16 cellular contexts compared by ENCODE assay signal in genomic region chr2:215506604-215506990, GRCh38.
DNase-seq lines count a peak whose midpoint lies in the region; ATAC-seq and TF ChIP-seq lines count a peak whose summit lies in the region.
"Had no signal": no experiment of that assay in that cellular context is flagged by ENCODE, and none has a peak within 500 bp of the region (broad histone marks: within the 10 kb centered on the region; RNA-seq: fewer than 3 reads in every experiment).

No MANE protein-coding gene starts in this region.

- H3K9ac ChIP-seq in SK-N-SH = peak overlapping the region; percentile 21; the same call in 1 of the 2 replicates

- H4K20me1 ChIP-seq in SK-N-SH (ENCODE audit: insufficient read depth) = no peaks in the 10 kb centered on the region
- no peaks in the 10 kb centered on the region for H4K20me1 ChIP-seq in osteoblast (ENCODE audit: insufficient read depth, low read length)

- no peak for TF ChIP-seq EP300 in SK-N-SH (IDR thresholded peaks at IDR 0.05; ENCODE audit: borderline replicate concordance in 1 of 2, low read depth in 1 of 2, low read length in 1 of 2)

- H3K9me3 ChIP-seq in SK-N-SH (no peaks in the 10 kb centered on the region), osteoblast (ENCODE audit: low read depth, low read length) (no peaks in the 10 kb centered on the region)

- peaks cover 5% of the 10 kb centered on the region for H3F3A ChIP-seq in SK-N-SH (replicated peaks; ENCODE audit: insufficient read depth)

- H3K27ac ChIP-seq in SK-N-SH (ENCODE audit: low read depth in 2 of 2, low read length in 1 of 2) = no peak overlapping the region
- H3K27ac ChIP-seq in foreskin keratinocyte = no peak overlapping the region
- H3K27ac ChIP-seq in osteoblast (ENCODE audit: low read depth, low read length) = peak overlapping the region; percentile 88
- H3K27ac ChIP-seq: 22Rv1 had no signal

- POLR2A ChIA-PET in SK-N-SH (lab: Yijun Ruan, JAX) = no interaction called here

- H3K4me1 ChIP-seq in SK-N-SH (ENCODE audit: control insufficient read depth in 1 of 2, insufficient read depth in 2 of 2, low read depth in 1 of 2, low read length in 1 of 2) (peaks cover 3 to 30% of the 10 kb centered on the region in 2 experiments; a peak in 3 of 4 replicates), foreskin keratinocyte (peaks cover 5% of the 10 kb centered on the region), osteoblast (ENCODE audit: insufficient read depth, low read length) (peaks cover 43% of the 10 kb centered on the region)

- DNase-seq in SK-N-SH (no peak), foreskin keratinocyte (no peak), osteoblast (ENCODE audit: insufficient read length, low spot score, missing footprints) (no peak), NCI-H2029 (lab: John Stamatoyannopoulos, UW) (no peak)
- DNase-seq: CD4-positive, alpha-beta memory T cell; DMS79; KG1; NCI-H1436; NCI-H2081 treated with DMSO at 0.1 percent for 48 hours; NCI-H510A treated with DMSO at 0.1 percent for 48 hours had no signal

- no peak for TF ChIP-seq RAD21 in SK-N-SH (IDR thresholded peaks at IDR 0.05; ENCODE audit: low read length)

- H3K4me2 ChIP-seq in SK-N-SH = no peak overlapping the region
- H3K4me2 ChIP-seq in osteoblast (ENCODE audit: insufficient read depth, low read length) = no peak overlapping the region

- TF ChIP-seq CTCF in SK-N-SH (IDR thresholded peaks at IDR 0.05) = no peak
- no peak for TF ChIP-seq CTCF in foreskin keratinocyte (conservative IDR thresholded peaks at IDR 0.05)
- no peak for TF ChIP-seq CTCF in osteoblast (IDR thresholded peaks at IDR 0.05; ENCODE audit: extremely low read depth, low read depth, low read length)

- H3K9me2 ChIP-seq in SK-N-SH = no peaks in the 10 kb centered on the region

- H2AFZ ChIP-seq in SK-N-SH (ENCODE audit: low read depth) (0 out of 2 replicates have a peak overlapping the region, but pooled peaks have one; percentile 66), osteoblast (ENCODE audit: low read length) (no peak overlapping the region)

- no peaks in the 10 kb centered on the region for H3K36me3 ChIP-seq in SK-N-SH (replicated peaks in 1 of 2; ENCODE audit: control insufficient read depth in 1 of 2, insufficient read depth in 2 of 2, low read length in 1 of 2)
- H3K36me3 ChIP-seq in osteoblast (ENCODE audit: insufficient read depth, low read length) = no peaks in the 10 kb centered on the region

- no peak for ATAC-seq in SK-N-SH treated with all-trans-retinoic acid at 6 μM for 48 hours
- ATAC-seq in foreskin keratinocyte = peak; percentile 31
- no peak for ATAC-seq in GM19467 (IDR thresholded peaks at IDR 0.05; ENCODE audit: unreplicated experiment)
- ATAC-seq in HG03139 (IDR thresholded peaks at IDR 0.05; ENCODE audit: unreplicated experiment) = no peak
- no peak for ATAC-seq in GM18870 (IDR thresholded peaks at IDR 0.05; ENCODE audit: unreplicated experiment)
- ATAC-seq: Right ventricle myocardium inferior had no signal

- H3K79me2 ChIP-seq in SK-N-SH (ENCODE audit: insufficient read depth) (no peaks in the 10 kb centered on the region), osteoblast (ENCODE audit: insufficient read depth, low read length) (no peaks in the 10 kb centered on the region)

- H3K4me3 ChIP-seq in SK-N-SH (ENCODE audit: low read depth in 2 of 2, low read length in 1 of 2) (no peak overlapping the region), osteoblast (ENCODE audit: insufficient read depth, low read length) (no peak overlapping the region)

- H3K27me3 ChIP-seq in SK-N-SH (ENCODE audit: insufficient read depth) (no peaks in the 10 kb centered on the region), foreskin keratinocyte (no peaks in the 10 kb centered on the region), osteoblast (ENCODE audit: insufficient read depth, low read length) (no peaks in the 10 kb centered on the region)

- CTCF ChIA-PET in SK-N-SH (lab: Yijun Ruan, JAX) = no interaction called here

TF ChIP-seq in SK-N-SH, 30 proteins besides CTCF, POLR2A, EP300 and RAD21:
- no peak for TF ChIP-seq PBX3 (IDR thresholded peaks at IDR 0.05)
- no peak for TF ChIP-seq NRF1 (IDR thresholded peaks at IDR 0.05; ENCODE audit: low read depth, low read length)
- TF ChIP-seq TAF1 (IDR thresholded peaks at IDR 0.05; ENCODE audit: borderline replicate concordance, low read depth, low read length) = no peak
- no peak for TF ChIP-seq EZH2phosphoT487 (IDR thresholded peaks at IDR 0.05; ENCODE audit: borderline replicate concordance, low read depth)

TF ChIP-seq in SK-N-SH treated with all-trans-retinoic acid at 6 μM for 48 hours, 23 proteins besides CTCF, POLR2A, EP300 and RAD21:
- TF ChIP-seq TSHZ2 (CRISPR knock-in tag; IDR thresholded peaks at IDR 0.05) (no peak), ZNF8 (CRISPR knock-in tag; IDR thresholded peaks at IDR 0.05) (no peak), ZFP3 (CRISPR knock-in tag; IDR thresholded peaks at IDR 0.05) (no peak), GLIS3 (CRISPR knock-in tag; IDR thresholded peaks at IDR 0.05) (no peak)
